ENCODE assay signal across 19 cellular contexts in the genomic region with DNA sequence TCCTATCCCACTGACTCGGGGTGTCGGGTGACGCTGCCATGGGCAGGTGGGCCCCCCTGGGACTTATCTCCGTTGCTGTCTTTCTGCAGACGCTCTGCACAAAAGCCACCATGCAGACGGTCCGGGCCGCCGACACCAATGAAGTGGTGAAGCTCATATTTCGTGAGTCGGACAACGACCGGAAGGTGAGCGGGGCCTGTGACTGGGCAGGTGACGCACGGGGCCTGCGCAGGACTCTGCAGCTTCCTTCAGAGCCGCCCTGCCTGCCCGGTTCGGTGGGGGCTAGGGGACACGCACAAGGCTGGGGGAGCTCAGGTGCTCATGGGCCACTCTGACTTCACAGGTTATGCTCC. TPM values are rescaled to one million over a fixed set of nuclear protein-coding genes. Genes with fewer than 3 reads are reported as not detected.
DNase-seq lines count a peak whose midpoint lies in the region; ATAC-seq lines count a peak whose summit lies in the region.
"Had no signal": no experiment of that assay in that cellular context is flagged by ENCODE, and none has a peak within 500 bp of the region (broad histone marks: within the 10 kb centered on the region; RNA-seq: fewer than 3 reads in every experiment).

No MANE protein-coding gene starts in this region.

- no peaks in the 10 kb centered on the region for H3K36me3 Mint-ChIP-seq in activated naive CD8-positive, alpha-beta T cell treated with anti-CD3 and anti-CD28 coated beads for 36 hours

- DNase-seq in NCI-H748 (lab: John Stamatoyannopoulos, UW; ENCODE audit: unreplicated experiment) (peak; percentile 12), NCI-H748 treated with DMSO at 0.1 percent for 48 hours (lab: John Stamatoyannopoulos, UW) (no peak), NCI-H2107 treated with DMSO at 0.1 percent for 48 hours (lab: John Stamatoyannopoulos, UW; ENCODE audit: unreplicated experiment) (peak; percentile 46), left kidney (ENCODE audit: low read depth, low spot score) (peak; percentile 86), A172 (ENCODE audit: low spot score) (no peak)
- no peak for DNase-seq in activated naive CD8-positive, alpha-beta T cell treated with anti-CD3 and anti-CD28 coated beads for 36 hours
- DNase-seq: 8988T; ACHN; C1 segment of cervical spinal cord; CD4-positive, alpha-beta T cell; DND-41; GDM1; HCEC 1CT; HFFc6; KG1 had no signal

- H3K27me3 Mint-ChIP-seq in activated naive CD8-positive, alpha-beta T cell treated with anti-CD3 and anti-CD28 coated beads for 36 hours: no peaks in the 10 kb centered on the region
- H3K27me3 Mint-ChIP-seq: CD4-positive, alpha-beta T cell; IgD-negative memory B cell had no signal

- H3K27ac Mint-ChIP-seq in activated naive CD8-positive, alpha-beta T cell treated with anti-CD3 and anti-CD28 coated beads for 36 hours: no peak overlapping the region
- H3K27ac Mint-ChIP-seq: CD4-positive, alpha-beta T cell; HFFc6; IgD-negative memory B cell had no signal

- no peak overlapping the region for H3K4me3 Mint-ChIP-seq in activated naive CD8-positive, alpha-beta T cell treated with anti-CD3 and anti-CD28 coated beads for 36 hours
- H3K4me3 Mint-ChIP-seq: CD4-positive, alpha-beta T cell; HFFc6; IgD-negative memory B cell had no signal

- no peaks in the 10 kb centered on the region for H3K9me3 Mint-ChIP-seq in activated naive CD8-positive, alpha-beta T cell treated with anti-CD3 and anti-CD28 coated beads for 36 hours
- H3K9me3 Mint-ChIP-seq: CD4-positive, alpha-beta T cell; HFFc6; IgD-negative memory B cell had no signal

- no peak for ATAC-seq in HG02870 (IDR thresholded peaks at IDR 0.05; ENCODE audit: unreplicated experiment)

- no peaks in the 10 kb centered on the region for H3K4me1 Mint-ChIP-seq in activated naive CD8-positive, alpha-beta T cell treated with anti-CD3 and anti-CD28 coated beads for 36 hours
- H3K4me1 Mint-ChIP-seq: IgD-negative memory B cell had no signal

RNA-seq across cellular contexts. Expression of gene NKX6-2, which starts 36.5 kb away (rescaled TPM):
- not detected for total RNA-seq in activated naive CD8-positive, alpha-beta T cell treated with anti-CD3 and anti-CD28 coated beads for 36 hours
- total RNA-seq in A172 (2014; rRNA removed; shearing (Covaris generic)): not detected in 2 replicates
- total RNA-seq: CD4-positive, alpha-beta T cell; H4; HFFc6; HT1080 had no signal

Comparison
In these comparisons a context has a peak if more than half of its experiments do, and no peak if none do; other contexts are left out.
1. DNase-seq: peak in NCI-H748 (single experiment), NCI-H2107 treated with DMSO at 0.1 percent for 48 hours (single experiment) and left kidney (single experiment); none in NCI-H748 treated with DMSO at 0.1 percent for 48 hours (single experiment), activated naive CD8-positive, alpha-beta T cell treated with anti-CD3 and anti-CD28 coated beads for 36 hours (single experiment) and A172 (single experiment).